19 cellular contexts compared by ENCODE assay signal in genomic region chr9:111878946-111879345, GRCh38.
"Had no signal": no experiment of that assay in that cellular context is flagged by ENCODE, and none has a peak within 500 bp of the region (broad histone marks: within the 10 kb centered on the region; RNA-seq: fewer than 3 reads in every experiment).

No MANE protein-coding gene starts in this region.

- H3K36me3 Mint-ChIP-seq: mesothelial cell of epicardium had no signal

- H3K27ac ChIP-seq: coronary artery, dorsolateral prefrontal cortex, esophagus muscularis mucosa, foreskin keratinocyte, gastroesophageal sphincter, heart right ventricle, left lung, lower lobe of right lung had no signal

- DNase-seq: dermis blood vessel endothelial cell; dorsolateral prefrontal cortex; effector CD4-positive, alpha-beta T cell; effector memory CD4-positive, alpha-beta T cell; foreskin keratinocyte; glutamatergic neuron; head of caudate nucleus; heart right ventricle; hippocampal formation; left colon; left lung; left ventricle myocardium superior; lower lobe of right lung; mesenchymal stem cell; mucosa of descending colon had no signal

- H3K4me3 Mint-ChIP-seq: mesothelial cell of epicardium had no signal

- H3K27ac Mint-ChIP-seq: mesothelial cell of epicardium had no signal
